8 cellular contexts compared by ENCODE assay signal in genomic region chr15:65818927-65819562, GRCh38. TPM values are rescaled to one million over a fixed set of nuclear protein-coding genes. Genes with fewer than 3 reads are reported as not detected.
DNase-seq lines count a peak whose midpoint lies in the region; ATAC-seq, FAIRE-seq and TF ChIP-seq lines count a peak whose summit lies in the region.

No MANE protein-coding gene starts in this region.

- peak; percentile 77 for ATAC-seq in GM18502 (IDR thresholded peaks at IDR 0.05; ENCODE audit: poor library complexity, unreplicated experiment)
- ATAC-seq in left cardiac atrium, result peak; percentile 71 to 73
- ATAC-seq in foreskin keratinocyte, result no peak

- intact Hi-C loops in left cardiac atrium (cut with DNase I) (no loop called here), ascending aorta (cut with DNase I) (no loop called here)

- peaks cover 0 to 5% of the 10 kb centered on the region in 2 donors for H3K4me1 ChIP-seq in ascending aorta
- no peaks in the 10 kb centered on the region for H3K4me1 ChIP-seq in foreskin keratinocyte

- no peak overlapping the region for H3K4me3 ChIP-seq in ascending aorta

- FAIRE-seq in HTR-8/SVneo (lab: Jason Lieb, UNC), result no peak

- no peaks in the 10 kb centered on the region for H3K9me3 Mint-ChIP-seq in HFFc6

- DNase-seq in HFFc6, result peak; percentile 23
- DNase-seq in NCI-H748 treated with DMSO at 0.1 percent for 48 hours (lab: John Stamatoyannopoulos, UW), result peak; percentile 13
- no peak for DNase-seq in left cardiac atrium
- DNase-seq in ascending aorta (ENCODE audit: low spot score in 2 of 2), result no peak
- DNase-seq in foreskin keratinocyte, result no peak
- DNase-seq in occipital lobe (lab: John Stamatoyannopoulos, UW), result no peak
- DNase-seq in HTR-8/SVneo (ENCODE audit: insufficient read length, low spot score), result no peak

- H3K27me3 ChIP-seq in ascending aorta, result no peaks in the 10 kb centered on the region
- H3K27me3 ChIP-seq in foreskin keratinocyte, result no peaks in the 10 kb centered on the region

- no peaks in the 10 kb centered on the region for H3K9me3 ChIP-seq in ascending aorta

- H3K27ac Mint-ChIP-seq in HFFc6, result peak overlapping the region; percentile 15; the same call in 1 of the 2 replicates

- peaks cover 22% of the 10 kb centered on the region for H3K4me1 Mint-ChIP-seq in HFFc6 (ENCODE audit: low read depth)

- H3K36me3 ChIP-seq in ascending aorta, result no peaks in the 10 kb centered on the region

- H3K27ac ChIP-seq in ascending aorta (no peak overlapping the region), foreskin keratinocyte (no peak overlapping the region)

- no peak overlapping the region for H3K4me3 Mint-ChIP-seq in HFFc6

- H3K36me3 Mint-ChIP-seq in HFFc6 (ENCODE audit: low read depth), result no peaks in the 10 kb centered on the region

- H3K27me3 Mint-ChIP-seq in HFFc6 (ENCODE audit: insufficient read depth), result no peaks in the 10 kb centered on the region; the same call in 1 of the 2 replicates

- TF ChIP-seq CTCF in HFFc6 (IDR thresholded peaks at IDR 0.05), result no peak
- no peak for TF ChIP-seq CTCF in ascending aorta (IDR thresholded peaks at IDR 0.05)
- no peak for TF ChIP-seq CTCF in foreskin keratinocyte (conservative IDR thresholded peaks at IDR 0.05)

RNA-seq across cellular contexts. Expression of gene DENND4A, which starts 27.0 kb away (rescaled TPM):
- 10 to 100 TPM; 15.8 to 19.4 (median 17.1) TPM for total RNA-seq in HFFc6 (2021; fragmentation: NEBNext Ultra II Directional; extraction: Animal tissue kit (Norgen Biotek cat#: 25700))
- total RNA-seq in left cardiac atrium (10 to 100 TPM; 18.1 to 22.9 TPM), ascending aorta (21.9 TPM), foreskin keratinocyte (11.5 and 12.9 TPM in 2 replicates), occipital lobe (76.6 TPM)
- 5.8 and 6.2 TPM in 2 replicates for polyA plus RNA-seq in foreskin keratinocyte

RNA-seq across cellular contexts. Expression of gene RAB11A, which starts 50.2 kb away (rescaled TPM):
- total RNA-seq in HFFc6 (2021; fragmentation: NEBNext Ultra II Directional; extraction: Animal tissue kit (Norgen Biotek cat#: 25700)), result 100 to 1,000 TPM; 193 to 236 (median 223) TPM
- 100 to 1,000 TPM; 159 to 202 TPM for total RNA-seq in left cardiac atrium
- total RNA-seq in ascending aorta, result 192 TPM
- total RNA-seq in foreskin keratinocyte, result 226 and 228 TPM in 2 replicates
- 238 and 246 TPM in 2 replicates for polyA plus RNA-seq in foreskin keratinocyte
- 169 TPM for total RNA-seq in occipital lobe

Comparison
In these comparisons a context has a peak if more than half of its experiments do, and no peak if none do; other contexts are left out.
1. DNase-seq: peak in HFFc6 (single experiment) and NCI-H748 treated with DMSO at 0.1 percent for 48 hours (single experiment); none in left cardiac atrium (single experiment), ascending aorta (0 of 2), foreskin keratinocyte (0 of 2), occipital lobe (single experiment) and HTR-8/SVneo (single experiment).